21 cellular contexts compared by ENCODE assay signal in genomic region chr12:98320026-98320425, GRCh38.
DNase-seq lines count a peak whose midpoint lies in the region; ATAC-seq and TF ChIP-seq lines count a peak whose summit lies in the region.
"Had no signal": no experiment of that assay in that cellular context is flagged by ENCODE, and none has a peak within 500 bp of the region (broad histone marks: within the 10 kb centered on the region; RNA-seq: fewer than 3 reads in every experiment).

No MANE protein-coding gene starts in this region.

- H3K4me1 ChIP-seq in IMR-90 (ENCODE audit: control insufficient read depth, insufficient read depth, low read length) (no peaks in the 10 kb centered on the region), fibroblast of lung (ENCODE audit: control insufficient read depth, extremely low read depth, insufficient read depth, low read length) (no peaks in the 10 kb centered on the region), aorta (ENCODE audit: control insufficient read depth in 1 of 2, insufficient read depth in 2 of 2, low read length in 2 of 2) (no peaks in the 10 kb centered on the region)

- H3K23ac ChIP-seq in IMR-90 (ENCODE audit: low read depth, low read length): no peak overlapping the region

- POLR2A ChIA-PET in IMR-90 (lab: Charles Lee; ENCODE audit: unreplicated experiment): no interaction called here

- H3K4ac ChIP-seq in IMR-90 (ENCODE audit: low read depth, low read length): no peak overlapping the region

- no peak overlapping the region for H4K91ac ChIP-seq in IMR-90 (ENCODE audit: insufficient read depth, low read depth, low read length)

- no peak overlapping the region for H4K5ac ChIP-seq in IMR-90 (ENCODE audit: low read depth, low read length)

- H4K20me1 ChIP-seq in IMR-90 (ENCODE audit: insufficient read depth, low read length) (no peaks in the 10 kb centered on the region), fibroblast of lung (ENCODE audit: control insufficient read depth, extremely low read depth, insufficient read depth, low read length) (no peaks in the 10 kb centered on the region)

- intact Hi-C loops in IMR-90 (cut with micrococcal nuclease): no loop called here
- intact Hi-C loops in aorta (cut with DNase I): no loop called here

- CTCF ChIA-PET in IMR-90 (lab: Yijun Ruan, JAX): no interaction called here

- H3K27ac ChIP-seq in IMR-90 (ENCODE audit: insufficient read depth, low read length) (no peak overlapping the region), fibroblast of lung (ENCODE audit: insufficient read depth, low read length) (no peak overlapping the region), aorta (ENCODE audit: low read depth in 1 of 2, low read length in 2 of 2) (no peak overlapping the region)
- H3K27ac ChIP-seq: PC-9, SJSA1 had no signal

- H2AK9ac ChIP-seq in IMR-90 (replicated peaks; ENCODE audit: low read depth, low read length, poor library complexity): no peak overlapping the region

- H3K9me3 Mint-ChIP-seq in activated T-cell treated with anti-CD3 and anti-CD28 coated beads, Interleukin-2, amount 50 U/mL, for 24 hours: no peaks in the 10 kb centered on the region

- no peak overlapping the region for H2AK5ac ChIP-seq in IMR-90 (ENCODE audit: low read depth, low read length)

- no peak overlapping the region for H3K14ac ChIP-seq in IMR-90 (replicated peaks; ENCODE audit: low read depth, low read length)

- DNase-seq in Daoy (ENCODE audit: low read depth): peak; percentile 66
- DNase-seq in IMR-90: peak; percentile 6
- DNase-seq in astrocyte of the cerebellum (ENCODE audit: low read depth): peak; percentile 61
- peak; percentile 28 to 74 for DNase-seq in fibroblast of lung (ENCODE audit: low read depth in 2 of 2)
- DNase-seq in activated T-cell treated with anti-CD3 and anti-CD28 coated beads, Interleukin-2, amount 50 U/mL, for 24 hours: no peak
- DNase-seq in NCI-H345 treated with DMSO at 0.1 percent for 48 hours (lab: John Stamatoyannopoulos, UW; ENCODE audit: unreplicated experiment): no peak
- DNase-seq in aorta: no peak
- DNase-seq: Calu3, GOT3, HCEC 1CT, KG1, NCI-H1092, NCI-H1417 treated with DMSO at 0.1 percent for 48 hours, NCI-H1694 treated with DMSO at 0.1 percent for 48 hours, NCI-H2171 treated with DMSO at 0.1 percent for 48 hours, NCI-H345, NCI-H524 treated with DMSO at 0.1 percent for 48 hours, NCI-H774, PC-9 had no signal

- H2AFZ ChIP-seq in IMR-90 (replicated peaks; ENCODE audit: low read length, poor library complexity) (no peak overlapping the region), fibroblast of lung (ENCODE audit: low read length) (no peak overlapping the region)
- H2AFZ ChIP-seq: PC-9 had no signal

- H2BK20ac ChIP-seq in IMR-90 (ENCODE audit: low read depth, low read length): no peak overlapping the region

- H3K9me3 ChIP-seq in IMR-90 (ENCODE audit: control insufficient read depth, insufficient read depth, low read length) (no peaks in the 10 kb centered on the region), fibroblast of lung (ENCODE audit: control insufficient read depth, insufficient read depth, low read depth, low read length) (no peaks in the 10 kb centered on the region), aorta (ENCODE audit: control insufficient read depth, low read length) (no peaks in the 10 kb centered on the region)
- H3K9me3 ChIP-seq: SJSA1 had no signal

- no peak overlapping the region for H2BK15ac ChIP-seq in IMR-90 (ENCODE audit: low read depth, low read length)

- no peaks in the 10 kb centered on the region for H3K36me3 Mint-ChIP-seq in activated T-cell treated with anti-CD3 and anti-CD28 coated beads, Interleukin-2, amount 50 U/mL, for 24 hours (ENCODE audit: low read depth)

- H3K79me2 ChIP-seq in fibroblast of lung (ENCODE audit: control insufficient read depth, insufficient read depth, low read length): no peaks in the 10 kb centered on the region

- no peaks in the 10 kb centered on the region for H3K27me3 ChIP-seq in IMR-90 (ENCODE audit: control insufficient read depth, insufficient read depth, low read length)
- no peaks in the 10 kb centered on the region for H3K27me3 ChIP-seq in fibroblast of lung (ENCODE audit: control insufficient read depth, insufficient read depth, low read length)
- no peaks in the 10 kb centered on the region for H3K27me3 ChIP-seq in aorta (ENCODE audit: control insufficient read depth in 1 of 2, insufficient read depth in 2 of 2, low read length in 1 of 2)

- H2BK120ac ChIP-seq in IMR-90 (ENCODE audit: low read depth, low read length): no peak overlapping the region

- TF ChIP-seq RAD21 in IMR-90 (IDR thresholded peaks at IDR 0.05; ENCODE audit: low read length): no peak

- no peak overlapping the region for H3K9ac ChIP-seq in IMR-90 (ENCODE audit: low read depth, low read length)
- no peak overlapping the region for H3K9ac ChIP-seq in fibroblast of lung (ENCODE audit: insufficient read depth, low read length)

- no peak overlapping the region for H4K8ac ChIP-seq in IMR-90 (ENCODE audit: low read depth in 2 of 2, low read length in 2 of 2)

- no peaks in the 10 kb centered on the region for H3K79me1 ChIP-seq in IMR-90 (ENCODE audit: low read depth in 1 of 2, low read length in 2 of 2)

- no peaks in the 10 kb centered on the region for H3K4me1 Mint-ChIP-seq in activated T-cell treated with anti-CD3 and anti-CD28 coated beads, Interleukin-2, amount 50 U/mL, for 24 hours (ENCODE audit: low read depth)

- H3K4me3 ChIP-seq in IMR-90 (ENCODE audit: insufficient read depth, low read depth, low read length) (no peak overlapping the region), astrocyte of the cerebellum (ENCODE audit: low read depth, low read length) (no peak overlapping the region), fibroblast of lung (replicated peaks in 1 of 4; ENCODE audit: control extremely low read depth in 1 of 4, insufficient read depth in 1 of 4, low read depth in 3 of 4, low read length in 4 of 4) (no peak overlapping the region), aorta (ENCODE audit: low read length in 2 of 2) (no peak overlapping the region)
- H3K4me3 ChIP-seq: PC-9, SJSA1 had no signal

- TF ChIP-seq CTCF in IMR-90 (conservative IDR thresholded peaks at IDR 0.05; ENCODE audit: low read depth, low read length): no peak
- no peak for TF ChIP-seq CTCF in astrocyte of the cerebellum (IDR thresholded peaks at IDR 0.05; ENCODE audit: low read depth, low read length, missing control alignments)
- TF ChIP-seq CTCF in fibroblast of lung (conservative IDR thresholded peaks at IDR 0.05 in 1 of 2, IDR thresholded peaks at IDR 0.05 in 1 of 2; ENCODE audit: low read depth in 1 of 2, low read length in 2 of 2): no peak

- dilution Hi-C loops in IMR-90 (cut with HindIII; ENCODE audit: low sequenced_read_pairs, unreplicated experiment): no loop called here

- H3K36me3 ChIP-seq in IMR-90 (ENCODE audit: control insufficient read depth, insufficient read depth, low read length): no peaks in the 10 kb centered on the region
- H3K36me3 ChIP-seq in fibroblast of lung (ENCODE audit: control insufficient read depth, insufficient read depth, low read length): no peaks in the 10 kb centered on the region
- H3K36me3 ChIP-seq in aorta (ENCODE audit: control insufficient read depth in 1 of 2, insufficient read depth in 2 of 2, low read length in 1 of 2): no peaks in the 10 kb centered on the region
- H3K36me3 ChIP-seq: SJSA1 had no signal

- H3K4me2 ChIP-seq in IMR-90 (ENCODE audit: low read depth, low read length) (no peak overlapping the region), fibroblast of lung (ENCODE audit: extremely low read depth, insufficient read depth, low read length) (no peak overlapping the region)
- H3K4me2 ChIP-seq: PC-9 had no signal

- H3K27me3 Mint-ChIP-seq in activated T-cell treated with anti-CD3 and anti-CD28 coated beads, Interleukin-2, amount 50 U/mL, for 24 hours: no peaks in the 10 kb centered on the region

- H3K18ac ChIP-seq in IMR-90 (ENCODE audit: low read depth, low read length): no peak overlapping the region

- ATAC-seq in IMR-90 (ENCODE audit: low read depth) (no peak), aorta (ENCODE audit: low FRiP score) (no peak)
- ATAC-seq: Right ventricle myocardium inferior had no signal

- H3K4me3 Mint-ChIP-seq in activated T-cell treated with anti-CD3 and anti-CD28 coated beads, Interleukin-2, amount 50 U/mL, for 24 hours: no peak overlapping the region

- no peak overlapping the region for H2BK5ac ChIP-seq in IMR-90 (ENCODE audit: low read depth, low read length, poor library complexity, severe bottlenecking)

- no CpG with 5 or more reads among the region's 1 CpG for WGBS in IMR-90 (ENCODE audit: extremely low coverage in 2 of 2, insufficient read length in 1 of 2), 2 experiments
- WGBS in aorta, 2 donors: 34 to 35% methylated on average over 1 of the region's 1 CpG

- no peak overlapping the region for H3K27ac Mint-ChIP-seq in activated T-cell treated with anti-CD3 and anti-CD28 coated beads, Interleukin-2, amount 50 U/mL, for 24 hours

- BruUV-seq in IMR-90 (replicated peaks; lab: Mats Ljungman, UMichigan): no TSS peak

- TF ChIP-seq POLR2A in IMR-90 (IDR thresholded peaks at IDR 0.05; ENCODE audit: low read depth, low read length): no peak

- in situ Hi-C loops in IMR-90 (cut with MboI; ENCODE audit: low sequenced_read_pairs) (no loop called here), astrocyte of the cerebellum (cut with HindIII; ENCODE audit: low sequenced_read_pairs) (no loop called here)

- H3K56ac ChIP-seq in IMR-90 (ENCODE audit: extremely low read depth, insufficient read depth, low read length): no peak overlapping the region

- no peaks in the 10 kb centered on the region for H3K9me1 ChIP-seq in IMR-90 (ENCODE audit: insufficient read depth, low read length)

TF ChIP-seq in IMR-90, 13 proteins besides CTCF, POLR2A, EP300 and RAD21:
- TF ChIP-seq MXI1 (IDR thresholded peaks at IDR 0.05; ENCODE audit: borderline replicate concordance, low read depth, low read length) (no peak), MAZ (IDR thresholded peaks at IDR 0.05; ENCODE audit: borderline replicate concordance, low read depth, low read length) (no peak), RFX5 (IDR thresholded peaks at IDR 0.05; ENCODE audit: low read depth, low read length) (no peak), USF2 (IDR thresholded peaks at IDR 0.05; ENCODE audit: low read depth, low read length) (no peak), RCOR1 (IDR thresholded peaks at IDR 0.05; ENCODE audit: insufficient replicate concordance, low read length) (no peak)

Comparison
In these comparisons a context has a peak if more than half of its experiments do, and no peak if none do; other contexts are left out.
1. DNase-seq: peak in Daoy (single experiment), IMR-90 (single experiment), astrocyte of the cerebellum (single experiment) and fibroblast of lung (2 of 2); none in activated T-cell treated with anti-CD3 and anti-CD28 coated beads, Interleukin-2, amount 50 U/mL, for 24 hours (single experiment), NCI-H345 treated with DMSO at 0.1 percent for 48 hours (single experiment) and aorta (0 of 2).